ENCODE assay signal across 14 cellular contexts in the genomic region with DNA sequence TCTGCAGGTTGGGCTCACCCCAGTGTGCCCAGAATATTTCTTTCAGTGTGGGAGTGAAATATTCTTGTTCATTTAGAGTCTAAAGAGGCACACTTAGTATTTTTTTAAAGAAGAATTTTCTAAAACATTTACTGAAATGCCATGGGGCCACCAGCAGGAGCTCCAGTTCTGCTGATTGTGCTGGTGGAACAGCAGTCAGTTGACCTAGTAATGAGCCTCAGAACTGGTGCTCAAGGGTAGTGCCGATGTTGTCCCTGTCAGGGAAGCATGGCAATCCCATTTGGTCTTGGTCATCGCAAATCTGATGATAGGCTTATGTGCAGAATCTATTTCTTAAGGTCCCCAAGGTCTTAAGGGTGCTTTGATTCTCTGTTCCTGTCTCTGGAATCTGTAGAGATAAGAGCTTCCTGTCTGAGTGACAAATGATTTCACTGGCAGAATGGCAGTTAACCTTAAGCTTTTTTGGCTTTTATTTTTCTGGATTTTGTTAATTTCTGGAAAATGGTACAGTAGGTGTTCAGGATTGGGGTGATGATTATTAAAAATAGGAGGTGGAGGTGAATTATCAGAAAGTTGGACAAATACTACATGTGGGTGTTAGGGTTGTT. TPM values are rescaled to one million over a fixed set of nuclear protein-coding genes. Genes with fewer than 3 reads are reported as not detected.
DNase-seq lines count a peak whose midpoint lies in the region; ATAC-seq and TF ChIP-seq lines count a peak whose summit lies in the region.
"Had no signal": no experiment of that assay in that cellular context is flagged by ENCODE, and none has a peak within 500 bp of the region (broad histone marks: within the 10 kb centered on the region; RNA-seq: fewer than 3 reads in every experiment).

No MANE protein-coding gene starts in this region.

- H3K4me3 Mint-ChIP-seq in activated naive CD8-positive, alpha-beta T cell: no peak overlapping the region
- no peak overlapping the region for H3K4me3 Mint-ChIP-seq in activated naive CD8-positive, alpha-beta T cell treated with anti-CD3 and anti-CD28 coated beads for 36 hours
- no peak overlapping the region for H3K4me3 Mint-ChIP-seq in activated CD8-positive, alpha-beta T cell treated with anti-CD3 and anti-CD28 coated beads, Interleukin-2, amount 10 ng/mL, durations not matched to agents 7 days and 5 days
- no peak overlapping the region for H3K4me3 Mint-ChIP-seq in mesothelial cell of epicardium

- no peak overlapping the region for H3K27ac ChIP-seq in dorsolateral prefrontal cortex
- H3K27ac ChIP-seq: upper lobe of right lung had no signal

- no peak for DNase-seq in activated naive CD8-positive, alpha-beta T cell treated with anti-CD3 and anti-CD28 coated beads for 36 hours
- DNase-seq in activated CD8-positive, alpha-beta T cell treated with anti-CD3 and anti-CD28 coated beads, Interleukin-2, amount 10 ng/mL, durations not matched to agents 7 days and 5 days: no peak
- no peak for DNase-seq in mesothelial cell of epicardium (ENCODE audit: low spot score in 2 of 2, unreplicated experiment in 2 of 2)
- DNase-seq in dorsolateral prefrontal cortex: no peak
- DNase-seq in NCI-H2107 treated with DMSO at 0.1 percent for 48 hours (lab: John Stamatoyannopoulos, UW; ENCODE audit: unreplicated experiment): no peak
- DNase-seq in activated effector memory CD4-positive, alpha-beta T cell treated with Interleukin-2 at 50 U/mL for 16 hours: no peak
- DNase-seq: activated CD4-positive, alpha-beta T cell treated with anti-CD3 and anti-CD28 coated beads, Interleukin-2, amount 50 U/mL, for 1 hour; central memory CD4-positive, alpha-beta T cell; NCI-H187 treated with DMSO at 0.1 percent for 48 hours; NCI-H524 treated with DMSO at 0.1 percent for 48 hours; upper lobe of right lung had no signal

- H3K27ac Mint-ChIP-seq in activated naive CD8-positive, alpha-beta T cell: peak overlapping the region; percentile 77
- H3K27ac Mint-ChIP-seq in activated naive CD8-positive, alpha-beta T cell treated with anti-CD3 and anti-CD28 coated beads for 36 hours: no peak overlapping the region
- peak overlapping the region; percentile 35 for H3K27ac Mint-ChIP-seq in activated CD8-positive, alpha-beta T cell treated with anti-CD3 and anti-CD28 coated beads, Interleukin-2, amount 10 ng/mL, durations not matched to agents 7 days and 5 days
- H3K27ac Mint-ChIP-seq in mesothelial cell of epicardium: peak overlapping the region; percentile 76

- H3K36me3 Mint-ChIP-seq in activated naive CD8-positive, alpha-beta T cell: no peaks in the 10 kb centered on the region
- H3K36me3 Mint-ChIP-seq in activated naive CD8-positive, alpha-beta T cell treated with anti-CD3 and anti-CD28 coated beads for 36 hours: peaks cover 12% of the 10 kb centered on the region
- peaks cover 39% of the 10 kb centered on the region for H3K36me3 Mint-ChIP-seq in activated CD8-positive, alpha-beta T cell treated with anti-CD3 and anti-CD28 coated beads, Interleukin-2, amount 10 ng/mL, durations not matched to agents 7 days and 5 days (ENCODE audit: low read depth)
- H3K36me3 Mint-ChIP-seq in mesothelial cell of epicardium: peaks cover 9% of the 10 kb centered on the region

- POLR2A ChIA-PET in activated CD8-positive, alpha-beta T cell treated with anti-CD3 and anti-CD28 coated beads, Interleukin-2, amount 10 ng/mL, durations not matched to agents 7 days and 5 days (lab: Charles Lee): interaction anchor here (0.8 kb wide), 1 partner anchor 29 kb away, joined by 4 read pairs; no protein-coding TSS in a partner anchor

- TF ChIP-seq CTCF in mesothelial cell of epicardium (IDR thresholded peaks at IDR 0.05; ENCODE audit: unreplicated experiment): no peak
- TF ChIP-seq CTCF in dorsolateral prefrontal cortex (IDR thresholded peaks at IDR 0.05 in 54 of 56, conservative IDR thresholded peaks at IDR 0.05 in 2 of 56; ENCODE audit: low read depth in 1 of 56, partially characterized antibody in 56 of 56): no peak

- H3K27me3 Mint-ChIP-seq in activated naive CD8-positive, alpha-beta T cell: no peaks in the 10 kb centered on the region
- no peaks in the 10 kb centered on the region for H3K27me3 Mint-ChIP-seq in activated naive CD8-positive, alpha-beta T cell treated with anti-CD3 and anti-CD28 coated beads for 36 hours
- no peaks in the 10 kb centered on the region for H3K27me3 Mint-ChIP-seq in activated CD8-positive, alpha-beta T cell treated with anti-CD3 and anti-CD28 coated beads, Interleukin-2, amount 10 ng/mL, durations not matched to agents 7 days and 5 days (ENCODE audit: low read depth)
- no peaks in the 10 kb centered on the region for H3K27me3 Mint-ChIP-seq in mesothelial cell of epicardium (ENCODE audit: low read depth)

- intact Hi-C loops in dorsolateral prefrontal cortex (cut with DNase I): no loop called here

- H3K9me3 Mint-ChIP-seq in activated naive CD8-positive, alpha-beta T cell (ENCODE audit: low read depth): no peaks in the 10 kb centered on the region
- no peaks in the 10 kb centered on the region for H3K9me3 Mint-ChIP-seq in activated naive CD8-positive, alpha-beta T cell treated with anti-CD3 and anti-CD28 coated beads for 36 hours
- no peaks in the 10 kb centered on the region for H3K9me3 Mint-ChIP-seq in activated CD8-positive, alpha-beta T cell treated with anti-CD3 and anti-CD28 coated beads, Interleukin-2, amount 10 ng/mL, durations not matched to agents 7 days and 5 days (ENCODE audit: insufficient read depth)
- no peaks in the 10 kb centered on the region for H3K9me3 Mint-ChIP-seq in mesothelial cell of epicardium

- peaks cover 56% of the 10 kb centered on the region for H3K4me1 Mint-ChIP-seq in activated naive CD8-positive, alpha-beta T cell (ENCODE audit: low read depth)
- peaks cover 39% of the 10 kb centered on the region for H3K4me1 Mint-ChIP-seq in activated naive CD8-positive, alpha-beta T cell treated with anti-CD3 and anti-CD28 coated beads for 36 hours
- peaks cover 16% of the 10 kb centered on the region for H3K4me1 Mint-ChIP-seq in activated CD8-positive, alpha-beta T cell treated with anti-CD3 and anti-CD28 coated beads, Interleukin-2, amount 10 ng/mL, durations not matched to agents 7 days and 5 days (ENCODE audit: low read depth)
- H3K4me1 Mint-ChIP-seq in mesothelial cell of epicardium: peaks cover 16% of the 10 kb centered on the region

- no peak overlapping the region for H3K4me3 ChIP-seq in dorsolateral prefrontal cortex
- H3K4me3 ChIP-seq: lung, upper lobe of right lung had no signal

- CTCF ChIA-PET in activated CD8-positive, alpha-beta T cell treated with anti-CD3 and anti-CD28 coated beads, Interleukin-2, amount 10 ng/mL, durations not matched to agents 7 days and 5 days (lab: Charles Lee): interaction anchor here (0.8 to 1.3 kb wide), 5 partner anchors 8 to 28 kb away, joined by 3 to 6 read pairs (median 3); no protein-coding TSS in a partner anchor

- H3K27me3 ChIP-seq in dorsolateral prefrontal cortex: no peaks in the 10 kb centered on the region
- H3K27me3 ChIP-seq: upper lobe of right lung had no signal

- ATAC-seq in activated CD8-positive, alpha-beta T cell treated with anti-CD3 and anti-CD28 coated beads, Interleukin-2, amount 10 ng/mL, durations not matched to agents 7 days and 5 days: no peak
- ATAC-seq: sciatic nerve, upper lobe of right lung had no signal

RNA-seq across cellular contexts. Expression of a gene that starts 31.3 kb away (rescaled TPM):
- total RNA-seq in activated naive CD8-positive, alpha-beta T cell treated with anti-CD3 and anti-CD28 coated beads for 36 hours: 10 to 100 TPM; 29.7 to 31.5 TPM
- total RNA-seq in activated CD8-positive, alpha-beta T cell treated with anti-CD3 and anti-CD28 coated beads, Interleukin-2, amount 10 ng/mL, durations not matched to agents 7 days and 5 days: 10 to 100 TPM; 33.5 to 36.0 TPM
- total RNA-seq in mesothelial cell of epicardium (18.6 to 21.0 TPM (median 19.8 TPM) in 3 replicates), dorsolateral prefrontal cortex (10 to 100 TPM; 21.3 to 55.2 (median 36.1) TPM)
